7 cellular contexts compared by ENCODE assay signal in genomic region chr15:88878720-88879184, GRCh38. TPM values are rescaled to one million over a fixed set of nuclear protein-coding genes. Genes with fewer than 3 reads are reported as not detected.
DNase-seq lines count a peak whose midpoint lies in the region; ATAC-seq and TF ChIP-seq lines count a peak whose summit lies in the region.

No MANE protein-coding gene starts in this region.

- H3K4me3 Mint-ChIP-seq in activated T-cell treated with anti-CD3 and anti-CD28 coated beads, Interleukin-2, amount 50 U/mL, for 24 hours: no peak overlapping the region
- H3K4me3 Mint-ChIP-seq in glutamatergic neuron (ENCODE audit: unreplicated experiment): no peak overlapping the region

- H3K4me1 Mint-ChIP-seq in activated T-cell treated with anti-CD3 and anti-CD28 coated beads, Interleukin-2, amount 50 U/mL, for 24 hours (ENCODE audit: low read depth): no peaks in the 10 kb centered on the region
- peaks cover 1% of the 10 kb centered on the region for H3K4me1 Mint-ChIP-seq in glutamatergic neuron (ENCODE audit: low read depth, unreplicated experiment)

- H3K9me3 Mint-ChIP-seq in activated T-cell treated with anti-CD3 and anti-CD28 coated beads, Interleukin-2, amount 50 U/mL, for 24 hours: no peaks in the 10 kb centered on the region
- H3K9me3 Mint-ChIP-seq in glutamatergic neuron (ENCODE audit: unreplicated experiment): peaks cover 4% of the 10 kb centered on the region

- H3K36me3 Mint-ChIP-seq in activated T-cell treated with anti-CD3 and anti-CD28 coated beads, Interleukin-2, amount 50 U/mL, for 24 hours (ENCODE audit: low read depth): peaks cover 87% of the 10 kb centered on the region
- no peaks in the 10 kb centered on the region for H3K36me3 Mint-ChIP-seq in glutamatergic neuron (ENCODE audit: unreplicated experiment)

- peak; percentile 52 for DNase-seq in EL
- DNase-seq in H4 (ENCODE audit: low spot score): peak; percentile 57
- DNase-seq in NCI-H526 treated with DMSO at 0.1 percent for 48 hours (lab: John Stamatoyannopoulos, UW): peak; percentile 49
- peak; percentile 54 for DNase-seq in activated T-cell treated with anti-CD3 and anti-CD28 coated beads, Interleukin-2, amount 50 U/mL, for 24 hours
- peak; percentile 84 for DNase-seq in glutamatergic neuron
- peak; percentile 41 for DNase-seq in stimulated activated CD4-positive, alpha-beta T cell treated with anti-CD3 and anti-CD28 coated beads, Interleukin-1b, Interleukin-23, amount 100 ng/mL, for 48 hours

- H3K27me3 Mint-ChIP-seq in activated T-cell treated with anti-CD3 and anti-CD28 coated beads, Interleukin-2, amount 50 U/mL, for 24 hours: no peaks in the 10 kb centered on the region
- H3K27me3 Mint-ChIP-seq in glutamatergic neuron (ENCODE audit: unreplicated experiment): peaks cover 4% of the 10 kb centered on the region

- no peak for ATAC-seq in GM18517 (IDR thresholded peaks at IDR 0.05; ENCODE audit: unreplicated experiment)

- no peak overlapping the region for H3K27ac Mint-ChIP-seq in activated T-cell treated with anti-CD3 and anti-CD28 coated beads, Interleukin-2, amount 50 U/mL, for 24 hours
- H3K27ac Mint-ChIP-seq in glutamatergic neuron (ENCODE audit: unreplicated experiment): no peak overlapping the region

- TF ChIP-seq CTCF in glutamatergic neuron (IDR thresholded peaks at IDR 0.05; ENCODE audit: partially characterized antibody, unreplicated experiment): peak; percentile 85

RNA-seq across cellular contexts. Expression of gene HAPLN3, which starts 16.6 kb away (rescaled TPM):
- 10.9 and 12.6 TPM in 2 replicates for total RNA-seq in H4 (2014; rRNA removed; shearing (Covaris generic))
- 0.27 TPM for total RNA-seq in glutamatergic neuron (ENCODE audit: unreplicated experiment)

RNA-seq across cellular contexts. Expression of gene MFGE8, which starts 34.4 kb away (rescaled TPM):
- 30.5 and 40.0 TPM in 2 replicates for total RNA-seq in H4 (2014; rRNA removed; shearing (Covaris generic))
- total RNA-seq in glutamatergic neuron (ENCODE audit: unreplicated experiment): 19.9 TPM
